In the genomic region with DNA sequence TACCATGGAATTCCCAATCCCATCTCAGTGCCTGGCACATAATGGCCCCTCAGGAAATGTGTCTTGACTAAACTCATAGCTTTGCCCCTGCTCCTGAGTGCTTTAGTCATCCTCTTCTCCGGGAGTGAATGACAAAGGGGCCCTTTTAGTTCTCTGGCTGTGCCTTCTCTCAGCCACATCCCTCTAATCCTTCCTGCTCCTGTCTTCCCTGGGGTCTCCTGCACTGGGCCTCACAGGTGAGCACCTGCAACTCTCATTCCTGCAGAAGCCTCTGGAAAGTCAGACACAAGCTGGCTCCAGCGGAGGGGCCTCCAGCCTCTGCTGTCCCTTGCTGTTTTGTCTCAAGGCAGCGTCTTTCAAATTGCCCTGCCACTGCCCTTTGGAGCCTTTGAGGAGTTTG, we compare ENCODE assay signal across 19 cellular contexts. TPM values are rescaled to one million over a fixed set of nuclear protein-coding genes. Genes with fewer than 3 reads are reported as not detected.
DNase-seq lines count a peak whose midpoint lies in the region; ATAC-seq and TF ChIP-seq lines count a peak whose summit lies in the region.
"Had no signal": no experiment of that assay in that cellular context is flagged by ENCODE, and none has a peak within 500 bp of the region (broad histone marks: within the 10 kb centered on the region; RNA-seq: fewer than 3 reads in every experiment).

No MANE protein-coding gene starts in this region.

- no peak overlapping the region for H3K4me3 ChIP-seq in WERI-Rb-1 (ENCODE audit: low read depth, low read length)
- no peak overlapping the region for H3K4me3 ChIP-seq in upper lobe of right lung
- no peak overlapping the region for H3K4me3 ChIP-seq in esophagus muscularis mucosa
- H3K4me3 ChIP-seq: GM23248, MG63 had no signal

- H3K27me3 ChIP-seq in WERI-Rb-1 (ENCODE audit: insufficient read depth, low read depth, severe bottlenecking) (peaks cover 15% of the 10 kb centered on the region), upper lobe of right lung (peaks cover 8% of the 10 kb centered on the region), esophagus muscularis mucosa (peaks cover 0 to 55% (median 4%) of the 10 kb centered on the region in 4 donors)
- H3K27me3 ChIP-seq: MG63 had no signal

- H3K27ac ChIP-seq in WERI-Rb-1 (no peak overlapping the region), upper lobe of right lung (no peak overlapping the region), esophagus muscularis mucosa (replicated peaks in 1 of 4) (no peak overlapping the region)
- H3K27ac ChIP-seq: GM23248 had no signal

- intact Hi-C loops in upper lobe of right lung (cut with DNase I), result no loop called here
- intact Hi-C loops in esophagus muscularis mucosa (cut with DNase I), result no loop called here

- 75% methylated on average over 3 of the region's 3 CpGs for WGBS in esophagus muscularis mucosa

- no peaks in the 10 kb centered on the region for H3K36me3 ChIP-seq in WERI-Rb-1
- H3K36me3 ChIP-seq in upper lobe of right lung, result no peaks in the 10 kb centered on the region
- no peaks in the 10 kb centered on the region for H3K36me3 ChIP-seq in esophagus muscularis mucosa
- H3K36me3 ChIP-seq: MG63 had no signal

- no peaks in the 10 kb centered on the region for H3K9me3 ChIP-seq in WERI-Rb-1 (ENCODE audit: severe bottlenecking)
- H3K9me3 ChIP-seq in upper lobe of right lung, result no peaks in the 10 kb centered on the region
- no peaks in the 10 kb centered on the region for H3K9me3 ChIP-seq in esophagus muscularis mucosa
- H3K9me3 ChIP-seq: MG63 had no signal

- TF ChIP-seq POLR2A in esophagus muscularis mucosa (IDR thresholded peaks at IDR 0.05; ENCODE audit: low read depth), result no peak

- TF ChIP-seq CTCF in WERI-Rb-1 (IDR thresholded peaks at IDR 0.05; ENCODE audit: low read depth, low read length) (no peak), upper lobe of right lung (IDR thresholded peaks at IDR 0.05) (no peak), esophagus muscularis mucosa (IDR thresholded peaks at IDR 0.05) (no peak)

- TF ChIP-seq EP300 in esophagus muscularis mucosa (IDR thresholded peaks at IDR 0.05), result no peak

- DNase-seq in activated T-cell treated with anti-CD3 and anti-CD28 coated beads, Interleukin-2, amount 50 U/mL, for 1 hour, result peak; percentile 6
- DNase-seq in activated T-cell treated with anti-CD3 and anti-CD28 coated beads for 4 hours (no peak), WERI-Rb-1 (peak; percentile 5), iPS-NIHi11 (ENCODE audit: low spot score) (peak; percentile 53), upper lobe of right lung (peak; percentile 29), LoVo (ENCODE audit: low spot score) (no peak), glomerular visceral epithelial cell (ENCODE audit: extremely low spot score) (no peak), esophagus muscularis mucosa (ENCODE audit: extremely low spot score) (no peak)
- DNase-seq: 8988T, C1 segment of cervical spinal cord, GM23248, HFFc6, KG1, MG63, NCI-H1105, NCI-H187, NCI-H446 treated with DMSO at 0.1 percent for 48 hours, NCI-H82, SHP77 treated with DMSO at 0.1 percent for 48 hours had no signal

- ATAC-seq in upper lobe of right lung, result no peak

- H3K4me1 ChIP-seq in upper lobe of right lung (no peaks in the 10 kb centered on the region), esophagus muscularis mucosa (no peaks in the 10 kb centered on the region)

RNA-seq across cellular contexts. Expression of a gene that starts 14.0 kb away (rescaled TPM):
- total RNA-seq in upper lobe of right lung (not detected), esophagus muscularis mucosa (not detected)
- total RNA-seq: GM23248, HFFc6 had no signal

RNA-seq across cellular contexts. Expression of a gene that starts 24.6 kb away (rescaled TPM):
- total RNA-seq in upper lobe of right lung, result 39.2 TPM
- 10 to 100 TPM; 16.6 to 20.0 (median 19.2) TPM for total RNA-seq in esophagus muscularis mucosa

Comparison
In these comparisons a context has a peak if more than half of its experiments do, and no peak if none do; other contexts are left out.
1. DNase-seq: peak in activated T-cell treated with anti-CD3 and anti-CD28 coated beads, Interleukin-2, amount 50 U/mL, for 1 hour (single experiment), WERI-Rb-1 (single experiment), iPS-NIHi11 (single experiment) and upper lobe of right lung (single experiment); none in activated T-cell treated with anti-CD3 and anti-CD28 coated beads for 4 hours (single experiment), LoVo (single experiment), glomerular visceral epithelial cell (single experiment) and esophagus muscularis mucosa (single experiment).